Comparison of ENCODE assay signal across 22 cellular contexts in genomic region chr11:31806186-31806943, GRCh38. TPM values are rescaled to one million over a fixed set of nuclear protein-coding genes. Genes with fewer than 3 reads are reported as not detected.
DNase-seq lines count a peak whose midpoint lies in the region; ATAC-seq and TF ChIP-seq lines count a peak whose summit lies in the region.
"Had no signal": no experiment of that assay in that cellular context is flagged by ENCODE, and none has a peak within 500 bp of the region (broad histone marks: within the 10 kb centered on the region; RNA-seq: fewer than 3 reads in every experiment).

No MANE protein-coding gene starts in this region.

- no peak overlapping the region for H3K4ac ChIP-seq in IMR-90 (ENCODE audit: low read depth, low read length)

- no peak overlapping the region for H3K9ac ChIP-seq in IMR-90 (ENCODE audit: low read depth, low read length)
- no peak overlapping the region for H3K9ac ChIP-seq in endodermal cell (ENCODE audit: extremely low read depth, low read length, poor library complexity, severe bottlenecking)

- H2BK120ac ChIP-seq in IMR-90 (ENCODE audit: low read depth, low read length), result no peak overlapping the region

- H3K9me1 ChIP-seq in IMR-90 (ENCODE audit: insufficient read depth, low read length), result peaks cover 1% of the 10 kb centered on the region; the same call in 1 of the 2 replicates

- no TSS peak for BruUV-seq in IMR-90 (replicated peaks; lab: Mats Ljungman, UMichigan)

- CTCF ChIA-PET in IMR-90 (lab: Yijun Ruan, JAX), result no interaction called here

- no peaks in the 10 kb centered on the region; the same call in 1 of the 2 replicates for H3K4me1 ChIP-seq in IMR-90 (ENCODE audit: control insufficient read depth, insufficient read depth, low read length)
- H3K4me1 ChIP-seq in endodermal cell (ENCODE audit: control insufficient read depth, insufficient read depth, low read length), result peaks cover 18% of the 10 kb centered on the region

- H4K20me1 ChIP-seq in IMR-90 (ENCODE audit: insufficient read depth, low read length), result peaks cover 10% of the 10 kb centered on the region

- no peak overlapping the region for H2AFZ ChIP-seq in IMR-90 (replicated peaks; ENCODE audit: low read length, poor library complexity)

- H3K56ac ChIP-seq in IMR-90 (ENCODE audit: extremely low read depth, insufficient read depth, low read length), result no peak overlapping the region

- H4K8ac ChIP-seq in IMR-90 (ENCODE audit: low read depth in 2 of 2, low read length in 2 of 2), result no peak overlapping the region

- H3K18ac ChIP-seq in IMR-90 (ENCODE audit: low read depth, low read length), result no peak overlapping the region

- no peak overlapping the region for H3K14ac ChIP-seq in IMR-90 (replicated peaks; ENCODE audit: low read depth, low read length)

- H3K9me3 Mint-ChIP-seq in endodermal cell, result no peaks in the 10 kb centered on the region
- H3K9me3 Mint-ChIP-seq in neural crest cell, result no peaks in the 10 kb centered on the region

- H2AK5ac ChIP-seq in IMR-90 (ENCODE audit: low read depth, low read length), result no peak overlapping the region

- dilution Hi-C loops in IMR-90 (cut with HindIII; ENCODE audit: low sequenced_read_pairs, unreplicated experiment), result no loop called here

- intact Hi-C loops in IMR-90 (cut with micrococcal nuclease), result no loop called here

- H3K4me3 ChIP-seq in IMR-90 (ENCODE audit: insufficient read depth, low read depth, low read length), result no peak overlapping the region
- H3K4me3 ChIP-seq in endodermal cell (ENCODE audit: low read length), result peak overlapping the region; percentile 85
- H3K4me3 ChIP-seq: heart right ventricle, mucosa of descending colon, ovary, SK-N-MC, thoracic aorta had no signal

- no peak overlapping the region for H2BK20ac ChIP-seq in IMR-90 (ENCODE audit: low read depth, low read length)

- DNase-seq in ELF-1 (ENCODE audit: low read depth, low spot score), result peak; percentile 14
- DNase-seq in IMR-90, result no peak
- DNase-seq in endodermal cell, result no peak
- peak; percentile 8 for DNase-seq in neural crest cell (ENCODE audit: low read depth, low spot score)
- no peak for DNase-seq in GM03348 (ENCODE audit: low spot score)
- no peak for DNase-seq in activated CD4-positive, alpha-beta T cell treated with anti-CD3 and anti-CD28 coated beads for 4 hours
- DNase-seq: activated CD4-positive, alpha-beta T cell treated with anti-CD3 and anti-CD28 coated beads, Interleukin-2, amount 50 U/mL, for 1 hour; activated naive CD4-positive, alpha-beta T cell treated with anti-CD3 and anti-CD28 coated beads, Interleukin-2, amount 50 U/mL, for 16 hours; heart right ventricle; left cardiac atrium; mucosa of descending colon; NCI-H1048; NCI-H2081 treated with DMSO at 0.1 percent for 48 hours; NCI-H526 treated with DMSO at 0.1 percent for 48 hours; OCI-M1; ovary had no signal

- H3K23ac ChIP-seq in IMR-90 (ENCODE audit: low read depth, low read length), result 0 out of 2 replicates have a peak overlapping the region, but pooled peaks have one; percentile 49

- peaks cover 95% of the 10 kb centered on the region for H3K27me3 ChIP-seq in IMR-90 (ENCODE audit: control insufficient read depth, insufficient read depth, low read length)
- H3K27me3 ChIP-seq in endodermal cell (ENCODE audit: control insufficient read depth, insufficient read depth, low read length, poor library complexity, severe bottlenecking), result peaks cover 93% of the 10 kb centered on the region

- no peak overlapping the region for H2BK5ac ChIP-seq in IMR-90 (ENCODE audit: low read depth, low read length, poor library complexity, severe bottlenecking)

- H2AK9ac ChIP-seq in IMR-90 (replicated peaks; ENCODE audit: low read depth, low read length, poor library complexity), result no peak overlapping the region

- TF ChIP-seq POLR2A in IMR-90 (IDR thresholded peaks at IDR 0.05; ENCODE audit: low read depth, low read length), result no peak

- no peak for TF ChIP-seq RAD21 in IMR-90 (IDR thresholded peaks at IDR 0.05; ENCODE audit: low read length)

- H3K27ac Mint-ChIP-seq in endodermal cell (no peak overlapping the region), neural crest cell (ENCODE audit: unreplicated experiment) (no peak overlapping the region)

- in situ Hi-C loops in IMR-90 (cut with MboI; ENCODE audit: low sequenced_read_pairs), result no loop called here

- no peak overlapping the region for H3K4me2 ChIP-seq in IMR-90 (ENCODE audit: low read depth, low read length)

- peaks cover 30% of the 10 kb centered on the region for H3K9me3 ChIP-seq in IMR-90 (ENCODE audit: control insufficient read depth, insufficient read depth, low read length)
- H3K9me3 ChIP-seq in endodermal cell (ENCODE audit: control insufficient read depth, low read length), result no peaks in the 10 kb centered on the region
- H3K9me3 ChIP-seq: breast epithelium, heart right ventricle, mucosa of descending colon, ovary, thoracic aorta had no signal

- peaks cover 99% of the 10 kb centered on the region for H3K27me3 Mint-ChIP-seq in endodermal cell (ENCODE audit: insufficient read depth)
- peaks cover 96% of the 10 kb centered on the region for H3K27me3 Mint-ChIP-seq in neural crest cell (ENCODE audit: low read depth)

- no peaks in the 10 kb centered on the region for H3K36me3 Mint-ChIP-seq in endodermal cell (ENCODE audit: low read depth)
- peaks cover 42% of the 10 kb centered on the region for H3K36me3 Mint-ChIP-seq in neural crest cell (ENCODE audit: low read depth)

- H3K36me3 ChIP-seq in IMR-90 (ENCODE audit: control insufficient read depth, insufficient read depth, low read length) (no peaks in the 10 kb centered on the region), endodermal cell (ENCODE audit: control insufficient read depth, insufficient read depth, low read length) (peaks cover 22% of the 10 kb centered on the region)
- H3K36me3 ChIP-seq: breast epithelium, heart right ventricle, ovary, thoracic aorta had no signal

- H4K91ac ChIP-seq in IMR-90 (ENCODE audit: insufficient read depth, low read depth, low read length), result no peak overlapping the region

- no peaks in the 10 kb centered on the region for H3K79me1 ChIP-seq in IMR-90 (ENCODE audit: low read depth in 1 of 2, low read length in 2 of 2)

- no peak overlapping the region for H4K5ac ChIP-seq in IMR-90 (ENCODE audit: low read depth, low read length)

- no peak for TF ChIP-seq CTCF in IMR-90 (conservative IDR thresholded peaks at IDR 0.05; ENCODE audit: low read depth, low read length)
- TF ChIP-seq CTCF in endodermal cell (conservative IDR thresholded peaks at IDR 0.05), result no peak
- TF ChIP-seq CTCF in neural crest cell (conservative IDR thresholded peaks at IDR 0.05), result no peak

- POLR2A ChIA-PET in IMR-90 (lab: Charles Lee; ENCODE audit: unreplicated experiment), result no interaction called here

- peak overlapping the region; percentile 60 for H3K4me3 Mint-ChIP-seq in endodermal cell
- H3K4me3 Mint-ChIP-seq in neural crest cell, result peak overlapping the region; percentile 84

- WGBS in IMR-90 (ENCODE audit: extremely low coverage in 2 of 2, insufficient read length in 1 of 2), 2 experiments, result 21% methylated on average over 6 of the region's 36 CpGs; no CpG with 5 or more reads in 1 of the 2 experiments
- WGBS in endodermal cell (ENCODE audit: insufficient coverage in 1 of 2, insufficient read length in 1 of 2), 2 experiments, result 16 to 39% methylated on average over 5 to 36 of the region's 36 CpGs

- H3K4me1 Mint-ChIP-seq in endodermal cell (peaks cover 60% of the 10 kb centered on the region), neural crest cell (peaks cover 55% of the 10 kb centered on the region)

- H2BK15ac ChIP-seq in IMR-90 (ENCODE audit: low read depth, low read length), result no peak overlapping the region

- ATAC-seq in IMR-90 (ENCODE audit: low read depth) (no peak), HG02610 (IDR thresholded peaks at IDR 0.05; ENCODE audit: unreplicated experiment) (no peak), GM21529 (IDR thresholded peaks at IDR 0.05; ENCODE audit: unreplicated experiment) (no peak)
- ATAC-seq: heart right ventricle, left cardiac atrium, mucosa of descending colon had no signal

- H3K27ac ChIP-seq in IMR-90 (ENCODE audit: insufficient read depth, low read length) (no peak overlapping the region), endodermal cell (ENCODE audit: low read depth, low read length) (no peak overlapping the region)
- H3K27ac ChIP-seq: breast epithelium, heart right ventricle, ovary, SK-N-MC, thoracic aorta had no signal

TF ChIP-seq in IMR-90, 13 proteins besides CTCF, POLR2A, EP300 and RAD21:
- TF ChIP-seq MXI1 (IDR thresholded peaks at IDR 0.05; ENCODE audit: borderline replicate concordance, low read depth, low read length), result no peak
- no peak for TF ChIP-seq ELK1 (IDR thresholded peaks at IDR 0.05; ENCODE audit: borderline replicate concordance, low read depth, low read length)
- TF ChIP-seq CEBPB (IDR thresholded peaks at IDR 0.05; ENCODE audit: low read depth, low read length), result no peak
- no peak for TF ChIP-seq SMC3 (IDR thresholded peaks at IDR 0.05; ENCODE audit: low read depth, low read length)
- no peak for TF ChIP-seq RFX5 (IDR thresholded peaks at IDR 0.05; ENCODE audit: low read depth, low read length)

RNA-seq across cellular contexts. Expression of gene PAX6, which starts 4.8 kb away (rescaled TPM):
- total RNA-seq in IMR-90 (2012; rRNA removed) (not detected in 2 replicates), endodermal cell (1 to 10 TPM; 5.4 to 6.8 TPM), neural crest cell (83.7 and 86.7 TPM in 2 replicates)
- polyA plus RNA-seq in IMR-90 (2012; rRNA removed), result not detected in 2 replicates
- not detected in 2 replicates for polyA plus RNA-seq in IMR-90 (2012; cell fraction: cytosol; rRNA removed)
- polyA plus RNA-seq in IMR-90 (2012; cell fraction: nucleus; rRNA removed; ENCODE audit: low replicate concordance), result not detected in 2 replicates
- polyA plus RNA-seq in endodermal cell (2013, experiment 1 of 2), result 37.3 TPM
- 27.0 TPM for polyA plus RNA-seq in endodermal cell (2013, experiment 2 of 2)
- total RNA-seq: heart right ventricle, left cardiac atrium, ovary, skeletal muscle tissue had no signal
- polyA plus RNA-seq: ovary had no signal

Comparison
In these comparisons a context has a peak if more than half of its experiments do, and no peak if none do; other contexts are left out.
1. DNase-seq: peak in ELF-1 (single experiment) and neural crest cell (single experiment); none in IMR-90 (single experiment), endodermal cell (single experiment), GM03348 (single experiment) and activated CD4-positive, alpha-beta T cell treated with anti-CD3 and anti-CD28 coated beads for 4 hours (0 of 2).
2. RNA of gene PAX6, which starts 4.8 kb away (total RNA-seq): 83.7 to 86.7 TPM in neural crest cell; 5.4 to 6.8 TPM in endodermal cell and not detected in IMR-90; every median in the first group is over 10 times any median in the second.